In genomic region chr4:92809381-92809780, GRCh38 we compare ENCODE assay signal across 33 cellular contexts.
"Had no signal": no experiment of that assay in that cellular context is flagged by ENCODE, and none has a peak within 500 bp of the region (broad histone marks: within the 10 kb centered on the region; RNA-seq: fewer than 3 reads in every experiment).

No MANE protein-coding gene starts in this region.

- H3K9me3 ChIP-seq: adrenal gland, ascending aorta, body of pancreas, breast epithelium had no signal

- H3K36me3 ChIP-seq: adrenal gland, ascending aorta, brain microvascular endothelial cell, breast epithelium, cardiac muscle cell had no signal

- FAIRE-seq: astrocyte, bronchial epithelial cell, colon had no signal

- DNase-seq: activated effector memory CD4-positive, alpha-beta T cell treated with anti-CD3 and anti-CD28 coated beads, Interleukin-2, amount 50 U/mL, for 16 hours; activated effector memory CD4-positive, alpha-beta T cell treated with Interleukin-2 at 50 U/mL for 16 hours; activated gamma-delta T cell; activated gamma-delta T cell treated with Interleukin-2 at 50 U/mL for 16 hours; activated naive CD4-positive, alpha-beta T cell; activated naive CD4-positive, alpha-beta T cell treated with anti-CD3 and anti-CD28 coated beads for 36 hours; activated naive CD4-positive, alpha-beta T cell treated with anti-CD3 and anti-CD28 coated beads, Interleukin-2, amount 10 ng/mL, durations not matched to agents 7 days and 5 days; activated naive CD4-positive, alpha-beta T cell treated with anti-CD3 and anti-CD28 coated beads, Interleukin-2, amount 50 U/mL, for 16 hours; activated naive CD4-positive, alpha-beta T cell treated with Interleukin-2 at 50 U/mL for 16 hours; activated naive CD8-positive, alpha-beta T cell treated with anti-CD3 and anti-CD28 coated beads for 36 hours; activated naive CD8-positive, alpha-beta T cell treated with anti-CD3 and anti-CD28 coated beads, Interleukin-2, amount 10 ng/mL, durations not matched to agents 7 days and 5 days; activated naive CD8-positive, alpha-beta T cell treated with anti-CD3 and anti-CD28 coated beads, Interleukin-2, amount 50 U/mL, for 24 hours; activated T-cell treated with anti-CD3 and anti-CD28 coated beads, Interleukin-2, amount 50 U/mL, for 4 hours; activated T-cell treated with anti-CD3 and anti-CD28 coated beads, Interleukin-2, amount 50 U/mL, for 48 hours; activated T-cell treated with anti-CD3 and anti-CD28 coated beads, Interleukin-2, amount 50 U/mL, for 72 hours; adrenal gland; amniotic stem cell; amygdala; anterior cingulate cortex; aorta; body of pancreas; brain microvascular endothelial cell; caudate nucleus; central memory CD4-positive, alpha-beta T cell; cerebellar nuclear complex had no signal

- H3K27me3 ChIP-seq: adrenal gland, ascending aorta, body of pancreas, brain microvascular endothelial cell, breast epithelium, cardiac muscle cell had no signal

- H3K27ac ChIP-seq: adrenal gland, ascending aorta, body of pancreas, brain microvascular endothelial cell, breast epithelium, cardiac muscle cell had no signal

- ATAC-seq: activated naive CD4-positive, alpha-beta T cell treated with anti-CD3 and anti-CD28 coated beads, Interleukin-2, amount 50 U/mL, for 72 hours; activated naive CD8-positive, alpha-beta T cell treated with anti-CD3 and anti-CD28 coated beads, Interleukin-2, amount 50 U/mL, for 24 hours; activated T-cell treated with anti-CD3 and anti-CD28 coated beads, Interleukin-2, amount 50 U/mL, for 4 hours; activated T-cell treated with anti-CD3 and anti-CD28 coated beads, Interleukin-2, amount 50 U/mL, for 72 hours; activated T-helper 17 cell treated with anti-CD3 and anti-CD28 coated beads, Interleukin-2, amount 50 U/mL, for 72 hours; body of pancreas had no signal

- H3K4me3 ChIP-seq: adrenal gland, ascending aorta, body of pancreas, breast epithelium, cardiac muscle cell had no signal

- H3K4me1 ChIP-seq: adrenal gland, ascending aorta, body of pancreas, breast epithelium had no signal
